Comparison of ENCODE assay signal across 30 cellular contexts in genomic region chr2:12841021-12841420, GRCh38.
"Had no signal": no experiment of that assay in that cellular context is flagged by ENCODE, and none has a peak within 500 bp of the region (broad histone marks: within the 10 kb centered on the region; RNA-seq: fewer than 3 reads in every experiment).

No MANE protein-coding gene starts in this region.

- H3K27me3 ChIP-seq: MG63 had no signal

- DNase-seq: Karpas-422, Kasumi-1, MG63, MM.1S, MV-4-11, NCI-H1048, NCI-H1092, NCI-H1092 treated with DMSO at 0.1 percent for 48 hours, NCI-H1105, NCI-H1105 treated with DMSO at 0.1 percent for 48 hours, NCI-H1417 treated with DMSO at 0.1 percent for 48 hours, NCI-H1436, NCI-H1436 treated with DMSO at 0.1 percent for 48 hours, NCI-H146, NCI-H1694, NCI-H1694 treated with DMSO at 0.1 percent for 48 hours, NCI-H1930, NCI-H2029, NCI-H2029 treated with DMSO at 0.1 percent for 48 hours, NCI-H2081, NCI-H2081 treated with DMSO at 0.1 percent for 48 hours, NCI-H2107, NCI-H2171, NCI-H2171 treated with DMSO at 0.1 percent for 48 hours, NCI-H2227 treated with DMSO at 0.1 percent for 48 hours, NCI-H226, NCI-H446, NCI-H446 treated with DMSO at 0.1 percent for 48 hours, NCI-H510A had no signal

- H3K36me3 ChIP-seq: MG63 had no signal

- H3K4me3 ChIP-seq: MG63 had no signal

- H3K9me3 ChIP-seq: MG63 had no signal

- H3K27ac ChIP-seq: KMS-11 had no signal
